ENCODE assay signal across 20 cellular contexts in genomic region chr5:133891390-133891789, GRCh38.
"Had no signal": no experiment of that assay in that cellular context is flagged by ENCODE, and none has a peak within 500 bp of the region (broad histone marks: within the 10 kb centered on the region; RNA-seq: fewer than 3 reads in every experiment).

No MANE protein-coding gene starts in this region.

- H3K36me3 Mint-ChIP-seq: naive thymus-derived CD8-positive, alpha-beta T cell; neural progenitor cell had no signal

- H3K27ac ChIP-seq: coronary artery, heart left ventricle, neural progenitor cell, pancreas, psoas muscle, right lobe of liver, stomach had no signal

- ATAC-seq: esophagus mucosa; heart left ventricle; mucosa of descending colon; naive thymus-derived CD8-positive, alpha-beta T cell; pancreas; psoas muscle; right lobe of liver had no signal

- H3K9ac ChIP-seq: neural progenitor cell had no signal

- H3K9me3 Mint-ChIP-seq: naive thymus-derived CD8-positive, alpha-beta T cell; neural progenitor cell had no signal

- H3K36me3 ChIP-seq: heart left ventricle, neural progenitor cell, pancreas, right lobe of liver, stomach had no signal

- H3K27ac Mint-ChIP-seq: neural progenitor cell had no signal

- H3K4me3 ChIP-seq: coronary artery, heart left ventricle, mucosa of descending colon, neural progenitor cell, pancreas, psoas muscle, right lobe of liver, stomach had no signal

- H3K4me2 ChIP-seq: neural progenitor cell had no signal

- H3K4me3 Mint-ChIP-seq: naive thymus-derived CD8-positive, alpha-beta T cell; neural progenitor cell had no signal

- DNase-seq: effector memory CD4-positive, alpha-beta T cell; heart left ventricle; hippocampal formation; kidney glomerular epithelial cell; mesendoderm; mucosa of descending colon; nucleus accumbens; pancreas; retina; right lobe of liver; stimulated activated CD4-positive, alpha-beta T cell treated with anti-CD3 and anti-CD28 coated beads, Interleukin-2, amount 100 ng/mL, for 24 hours; stimulated activated naive CD4-positive, alpha-beta T cell; stomach; substantia nigra; trophoblast cell had no signal

- H3K9me3 ChIP-seq: heart left ventricle, mucosa of descending colon, pancreas, psoas muscle, right lobe of liver, stomach had no signal

- H3K27me3 ChIP-seq: heart left ventricle, neural progenitor cell, pancreas, right lobe of liver, stomach had no signal

- H3K4me1 ChIP-seq: pancreas, right lobe of liver, stomach had no signal
